In the genomic region with DNA sequence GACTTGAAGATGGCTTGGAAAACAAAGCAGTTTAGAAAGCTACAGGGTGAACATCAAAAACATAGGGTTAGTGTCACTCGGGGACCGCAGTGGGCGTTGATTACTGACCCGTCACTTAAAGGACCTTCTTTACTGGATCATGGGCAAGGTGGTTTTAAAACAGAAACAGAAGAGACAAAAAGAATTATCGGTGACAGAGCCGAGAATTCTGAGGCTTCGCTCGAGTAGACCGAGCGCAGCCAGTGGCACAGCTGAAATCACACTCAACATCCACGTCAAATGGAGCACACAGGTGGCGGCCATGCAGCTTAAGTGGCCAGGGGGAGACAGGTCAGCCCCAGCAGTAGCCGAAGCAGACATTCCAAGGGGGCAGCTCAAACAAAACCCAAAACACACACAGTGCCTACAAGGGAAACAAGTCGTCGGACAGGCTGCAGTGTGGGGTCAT, we compare ENCODE assay signal across 16 cellular contexts. TPM values are rescaled to one million over a fixed set of nuclear protein-coding genes. Genes with fewer than 3 reads are reported as not detected.
DNase-seq lines count a peak whose midpoint lies in the region; ATAC-seq, FAIRE-seq and TF ChIP-seq lines count a peak whose summit lies in the region.
"Had no signal": no experiment of that assay in that cellular context is flagged by ENCODE, and none has a peak within 500 bp of the region (broad histone marks: within the 10 kb centered on the region; RNA-seq: fewer than 3 reads in every experiment).

No MANE protein-coding gene starts in this region.

- peak overlapping the region; percentile 7 for H3K9ac ChIP-seq in fibroblast of lung (ENCODE audit: insufficient read depth, low read length)

- no peaks in the 10 kb centered on the region for H3K9me3 ChIP-seq in fibroblast of lung (ENCODE audit: control insufficient read depth, insufficient read depth, low read depth, low read length)
- H3K9me3 ChIP-seq: colonic mucosa had no signal

- no peaks in the 10 kb centered on the region for H4K20me1 ChIP-seq in fibroblast of lung (ENCODE audit: control insufficient read depth, extremely low read depth, insufficient read depth, low read length)

- no peak for FAIRE-seq in H54 (lab: Jason Lieb, UNC)
- FAIRE-seq: GM12891, GM19239, urothelium cell line had no signal

- peaks cover 24% of the 10 kb centered on the region for H3K4me1 Mint-ChIP-seq in activated T-cell treated with anti-CD3 and anti-CD28 coated beads, Interleukin-2, amount 50 U/mL, for 72 hours (ENCODE audit: low read depth)
- H3K4me1 Mint-ChIP-seq in activated CD8-positive, alpha-beta T cell treated with anti-CD3 and anti-CD28 coated beads, Interleukin-2, amount 10 ng/mL, durations not matched to agents 7 days and 5 days (ENCODE audit: low read depth): peaks cover 11% of the 10 kb centered on the region

- peaks cover 0 to 8% of the 10 kb centered on the region in 2 donors for H3K36me3 Mint-ChIP-seq in activated T-cell treated with anti-CD3 and anti-CD28 coated beads, Interleukin-2, amount 50 U/mL, for 72 hours (ENCODE audit: insufficient read depth in 2 of 2)
- peaks cover 3% of the 10 kb centered on the region for H3K36me3 Mint-ChIP-seq in activated CD8-positive, alpha-beta T cell treated with anti-CD3 and anti-CD28 coated beads, Interleukin-2, amount 10 ng/mL, durations not matched to agents 7 days and 5 days (ENCODE audit: low read depth)

- DNase-seq in activated T-cell treated with anti-CD3 and anti-CD28 coated beads, Interleukin-2, amount 50 U/mL, for 72 hours: no peak
- DNase-seq in activated T-cell treated with anti-CD3 and anti-CD28 coated beads for 4 hours (no peak), fibroblast of lung (ENCODE audit: low read depth in 2 of 2) (no peak), substantia nigra (lab: John Stamatoyannopoulos, UW) (no peak), H54 (ENCODE audit: insufficient read length, low spot score) (no peak)
- no peak for DNase-seq in activated CD8-positive, alpha-beta T cell treated with anti-CD3 and anti-CD28 coated beads, Interleukin-2, amount 10 ng/mL, durations not matched to agents 7 days and 5 days
- DNase-seq in stimulated activated CD4-positive, alpha-beta T cell treated with anti-CD3 and anti-CD28 coated beads, Interleukin-4, amount 100 ng/mL, for 24 hours: no peak
- DNase-seq: activated gamma-delta T cell, colonic mucosa, DMS79, islet precursor cell, NCI-H187 treated with DMSO at 0.1 percent for 48 hours had no signal

- CTCF ChIA-PET in activated CD8-positive, alpha-beta T cell treated with anti-CD3 and anti-CD28 coated beads, Interleukin-2, amount 10 ng/mL, durations not matched to agents 7 days and 5 days (lab: Charles Lee): interaction anchor here (1.4 to 1.5 kb wide), 2 partner anchors 15 to 108 kb away, joined by 3 to 4 read pairs; no protein-coding TSS in a partner anchor

- TF ChIP-seq CTCF in fibroblast of lung (conservative IDR thresholded peaks at IDR 0.05 in 1 of 2, IDR thresholded peaks at IDR 0.05 in 1 of 2; ENCODE audit: low read depth in 1 of 2, low read length in 2 of 2): no peak

- no peaks in the 10 kb centered on the region for H3K9me3 Mint-ChIP-seq in activated T-cell treated with anti-CD3 and anti-CD28 coated beads, Interleukin-2, amount 50 U/mL, for 72 hours
- H3K9me3 Mint-ChIP-seq in activated CD8-positive, alpha-beta T cell treated with anti-CD3 and anti-CD28 coated beads, Interleukin-2, amount 10 ng/mL, durations not matched to agents 7 days and 5 days (ENCODE audit: insufficient read depth): no peaks in the 10 kb centered on the region

- H3K79me2 ChIP-seq in fibroblast of lung (ENCODE audit: control insufficient read depth, insufficient read depth, low read length): no peaks in the 10 kb centered on the region

- H3K4me2 ChIP-seq in fibroblast of lung (ENCODE audit: extremely low read depth, insufficient read depth, low read length): no peak overlapping the region

- H2AFZ ChIP-seq in fibroblast of lung (ENCODE audit: low read length): no peak overlapping the region

- H3K36me3 ChIP-seq in fibroblast of lung (ENCODE audit: control insufficient read depth, insufficient read depth, low read length): peaks cover 10% of the 10 kb centered on the region
- H3K36me3 ChIP-seq: colonic mucosa had no signal

- no peaks in the 10 kb centered on the region for H3K27me3 ChIP-seq in fibroblast of lung (ENCODE audit: control insufficient read depth, insufficient read depth, low read length)
- H3K27me3 ChIP-seq: colonic mucosa had no signal

- TF ChIP-seq POLR2A in H54 (IDR thresholded peaks at IDR 0.05; ENCODE audit: low read depth, low read length): no peak

- POLR2A ChIA-PET in activated CD8-positive, alpha-beta T cell treated with anti-CD3 and anti-CD28 coated beads, Interleukin-2, amount 10 ng/mL, durations not matched to agents 7 days and 5 days (lab: Charles Lee): interaction anchor here (1.0 to 1.3 kb wide), 2 partner anchors 11 to 17 kb away, joined by 3 to 4 read pairs; partner anchors contain the start of gene SNRNP35

- H3K4me3 Mint-ChIP-seq in activated T-cell treated with anti-CD3 and anti-CD28 coated beads, Interleukin-2, amount 50 U/mL, for 72 hours: peak overlapping the region; percentile 43 to 74
- H3K4me3 Mint-ChIP-seq in activated CD8-positive, alpha-beta T cell treated with anti-CD3 and anti-CD28 coated beads, Interleukin-2, amount 10 ng/mL, durations not matched to agents 7 days and 5 days: no peak overlapping the region

- H3K27me3 Mint-ChIP-seq in activated T-cell treated with anti-CD3 and anti-CD28 coated beads, Interleukin-2, amount 50 U/mL, for 72 hours (ENCODE audit: low read depth): no peaks in the 10 kb centered on the region
- H3K27me3 Mint-ChIP-seq in activated CD8-positive, alpha-beta T cell treated with anti-CD3 and anti-CD28 coated beads, Interleukin-2, amount 10 ng/mL, durations not matched to agents 7 days and 5 days (ENCODE audit: low read depth): no peaks in the 10 kb centered on the region

- no peak for ATAC-seq in activated T-cell treated with anti-CD3 and anti-CD28 coated beads, Interleukin-2, amount 50 U/mL, for 72 hours (replicated peaks in 1 of 2)
- no peak for ATAC-seq in activated CD8-positive, alpha-beta T cell treated with anti-CD3 and anti-CD28 coated beads, Interleukin-2, amount 10 ng/mL, durations not matched to agents 7 days and 5 days
- ATAC-seq in GM21447 (IDR thresholded peaks at IDR 0.05; ENCODE audit: unreplicated experiment): no peak

- H3K4me1 ChIP-seq in fibroblast of lung (ENCODE audit: control insufficient read depth, extremely low read depth, insufficient read depth, low read length): peaks cover 4% of the 10 kb centered on the region
- H3K4me1 ChIP-seq: colonic mucosa had no signal

- H3K4me3 ChIP-seq in fibroblast of lung (replicated peaks in 1 of 4; ENCODE audit: control extremely low read depth in 1 of 4, insufficient read depth in 1 of 4, low read depth in 3 of 4, low read length in 4 of 4): no peak overlapping the region
- H3K4me3 ChIP-seq: colonic mucosa had no signal

- H3K27ac Mint-ChIP-seq in activated T-cell treated with anti-CD3 and anti-CD28 coated beads, Interleukin-2, amount 50 U/mL, for 72 hours: peak overlapping the region; percentile 94
- peak overlapping the region; percentile 65 for H3K27ac Mint-ChIP-seq in activated CD8-positive, alpha-beta T cell treated with anti-CD3 and anti-CD28 coated beads, Interleukin-2, amount 10 ng/mL, durations not matched to agents 7 days and 5 days

- H3K27ac ChIP-seq in fibroblast of lung (ENCODE audit: insufficient read depth, low read length): no peak overlapping the region
- H3K27ac ChIP-seq in substantia nigra (ENCODE audit: low read depth, low read length, poor library complexity, severe bottlenecking): peak overlapping the region; percentile 6
- H3K27ac ChIP-seq: colonic mucosa had no signal

RNA-seq across cellular contexts. Expression of gene SNRNP35, which starts 17.3 kb away (rescaled TPM):
- total RNA-seq in activated T-cell treated with anti-CD3 and anti-CD28 coated beads, Interleukin-2, amount 50 U/mL, for 72 hours: 10 to 100 TPM; 38.2 to 42.3 TPM
- total RNA-seq in activated CD8-positive, alpha-beta T cell treated with anti-CD3 and anti-CD28 coated beads, Interleukin-2, amount 10 ng/mL, durations not matched to agents 7 days and 5 days: 10 to 100 TPM; 22.9 to 24.1 TPM
- total RNA-seq in fibroblast of lung: 18.5 and 20.8 TPM in 2 replicates
- polyA plus RNA-seq in fibroblast of lung: 16.1 and 21.5 TPM in 2 replicates
- 22.6 and 29.2 TPM in 2 replicates for polyA plus RNA-seq in fibroblast of lung (2012)
- 5.2 and 10.7 TPM in 2 replicates for polyA minus RNA-seq in fibroblast of lung (ENCODE audit: low replicate concordance)

RNA-seq across cellular contexts. Expression of gene RILPL2, which starts 38.8 kb away (rescaled TPM):
- total RNA-seq in activated T-cell treated with anti-CD3 and anti-CD28 coated beads, Interleukin-2, amount 50 U/mL, for 72 hours: 10 to 100 TPM; 13.6 to 13.9 TPM
- 1 to 10 TPM; 4.7 to 5.1 TPM for total RNA-seq in activated CD8-positive, alpha-beta T cell treated with anti-CD3 and anti-CD28 coated beads, Interleukin-2, amount 10 ng/mL, durations not matched to agents 7 days and 5 days
- total RNA-seq in fibroblast of lung: 3.1 and 4.5 TPM in 2 replicates
- 3.5 and 3.7 TPM in 2 replicates for polyA plus RNA-seq in fibroblast of lung
- polyA plus RNA-seq in fibroblast of lung (2012): 4.8 and 4.9 TPM in 2 replicates
- 1.3 and 2.4 TPM in 2 replicates for polyA minus RNA-seq in fibroblast of lung (ENCODE audit: low replicate concordance)

RNA-seq across cellular contexts. Expression of gene RILPL1, which starts 58.2 kb away (rescaled TPM):
- total RNA-seq in activated T-cell treated with anti-CD3 and anti-CD28 coated beads, Interleukin-2, amount 50 U/mL, for 72 hours: 1 to 10 TPM; 5.4 TPM
- total RNA-seq in activated CD8-positive, alpha-beta T cell treated with anti-CD3 and anti-CD28 coated beads, Interleukin-2, amount 10 ng/mL, durations not matched to agents 7 days and 5 days: under 1 TPM; 0.91 to 0.92 TPM
- total RNA-seq in fibroblast of lung: 4.9 and 7.8 TPM in 2 replicates
- 12.6 and 15.8 TPM in 2 replicates for polyA plus RNA-seq in fibroblast of lung
- 15.0 and 18.0 TPM in 2 replicates for polyA plus RNA-seq in fibroblast of lung (2012)
- 12.4 and 20.9 TPM in 2 replicates for polyA minus RNA-seq in fibroblast of lung (ENCODE audit: low replicate concordance)
